ENCODE assay signal across 35 cellular contexts in the genomic region with DNA sequence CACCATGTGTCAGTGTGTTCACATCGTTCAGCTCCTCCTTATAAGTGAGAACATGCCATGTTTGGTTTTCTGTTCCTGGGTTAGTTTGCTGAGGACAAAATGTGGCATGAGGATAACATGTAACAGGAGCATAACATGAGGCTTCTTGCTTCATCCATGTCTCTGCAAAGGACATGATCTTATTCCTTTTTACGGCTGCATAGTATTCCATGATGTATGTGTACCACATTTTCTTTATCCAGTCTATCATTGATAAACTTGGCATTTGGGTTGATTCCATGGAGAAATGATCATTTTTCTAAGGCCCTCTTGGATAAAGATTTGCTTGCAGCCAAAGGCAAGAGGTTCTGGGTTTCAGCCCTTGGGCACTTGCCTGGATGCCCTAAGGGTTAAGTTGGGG.
"Had no signal": no experiment of that assay in that cellular context is flagged by ENCODE, and none has a peak within 500 bp of the region (broad histone marks: within the 10 kb centered on the region; RNA-seq: fewer than 3 reads in every experiment).

No MANE protein-coding gene starts in this region.

- H3K4me3 Mint-ChIP-seq: activated B cell treated with CpG ODN at 0.5 μM for 24 hours; activated CD4-positive, alpha-beta memory T cell treated with anti-CD3 and anti-CD28 coated beads for 36 hours; activated CD4-positive, alpha-beta T cell treated with anti-CD3 and anti-CD28 coated beads, Interleukin-2, amount 10 ng/mL, durations not matched to agents 24 days and 14 days; activated CD8-positive, alpha-beta T cell treated with anti-CD3 and anti-CD28 coated beads for 36 hours; activated naive CD4-positive, alpha-beta T cell treated with anti-CD3 and anti-CD28 coated beads for 36 hours; activated naive CD8-positive, alpha-beta T cell treated with anti-CD3 and anti-CD28 coated beads for 36 hours; activated T-cell treated with anti-CD3 and anti-CD28 coated beads, Interleukin-2, amount 50 U/mL, for 4 hours; activated T-cell treated with anti-CD3 and anti-CD28 coated beads, Interleukin-2, amount 50 U/mL, for 72 hours; activated T-helper 1 cell treated with anti-CD3 and anti-CD28 coated beads, Interleukin-12 subunit alpha, Interleukin-12 subunit beta, Interleukin-2, Interleukin-4 antibody, amounts not matched to agents 30 ng/mL and 10 ng/mL and 1 ng/mL, durations not matched to agents 14 hours and 24 hours and 36 hours; activated T-helper 17 cell treated with anti-CD3 and anti-CD28 coated beads, Interleukin-2, amount 50 U/mL, for 72 hours; T-helper 1 cell treated with Interleukin-12 subunit alpha and Interleukin-12 subunit beta and Interleukin-4 antibody, amounts not matched to agents 30 μg/mL and 1 μg/mL, for 36 hours; T-helper 2 cell treated with Interferon-gamma antibody and Interleukin-4, amounts not matched to agents 5 μg/mL and 100 μg/mL, for 36 hours had no signal

- DNase-seq: activated B cell treated with CpG ODN at 0.5 μM for 24 hours; activated CD4-positive, alpha-beta memory T cell treated with anti-CD3 and anti-CD28 coated beads for 36 hours; activated CD4-positive, alpha-beta T cell treated with anti-CD3 and anti-CD28 coated beads for 4 hours; activated CD4-positive, alpha-beta T cell treated with anti-CD3 and anti-CD28 coated beads, Interleukin-2, amount 10 ng/mL, durations not matched to agents 24 days and 14 days; activated CD4-positive, alpha-beta T cell treated with anti-CD3 and anti-CD28 coated beads, Interleukin-2, amount 50 U/mL, for 1 hour; activated CD4-positive, alpha-beta T cell treated with anti-CD3 and anti-CD28 coated beads, Interleukin-2, amount 50 U/mL, for 4 hours; activated CD4-positive, CD25-positive, alpha-beta regulatory T cell treated with anti-CD3 and anti-CD28 coated beads, Interleukin-2, amount 50 U/mL, for 72 hours; activated CD8-positive, alpha-beta memory T cell treated with anti-CD3 and anti-CD28 coated beads, Interleukin-2, amount 50 U/mL, for 4 hours; activated CD8-positive, alpha-beta T cell treated with anti-CD3 and anti-CD28 coated beads for 36 hours; activated effector memory CD4-positive, alpha-beta T cell treated with anti-CD3 and anti-CD28 coated beads, Interleukin-2, amount 50 U/mL, for 16 hours; activated gamma-delta T cell treated with Interleukin-2 at 50 U/mL for 16 hours; activated naive CD4-positive, alpha-beta T cell; activated naive CD4-positive, alpha-beta T cell treated with anti-CD3 and anti-CD28 coated beads for 36 hours; activated naive CD4-positive, alpha-beta T cell treated with anti-CD3 and anti-CD28 coated beads, Interleukin-2, amount 50 U/mL, for 16 hours; activated naive CD8-positive, alpha-beta T cell treated with anti-CD3 and anti-CD28 coated beads for 36 hours; activated T-cell treated with anti-CD3 and anti-CD28 coated beads for 4 hours; activated T-cell treated with anti-CD3 and anti-CD28 coated beads, Interleukin-2, amount 50 U/mL, for 1 hour; activated T-cell treated with anti-CD3 and anti-CD28 coated beads, Interleukin-2, amount 50 U/mL, for 4 hours; activated T-cell treated with anti-CD3 and anti-CD28 coated beads, Interleukin-2, amount 50 U/mL, for 72 hours; adrenal gland; amniotic stem cell; aorta; body of pancreas; brain microvascular endothelial cell; central memory CD4-positive, alpha-beta T cell; T-helper 1 cell; T-helper 2 cell; T-helper 9 cell had no signal

- H3K4me1 ChIP-seq: adrenal gland, body of pancreas, breast epithelium had no signal

- H3K27ac Mint-ChIP-seq: activated B cell treated with CpG ODN at 0.5 μM for 24 hours; activated CD4-positive, alpha-beta memory T cell treated with anti-CD3 and anti-CD28 coated beads for 36 hours; activated CD4-positive, alpha-beta T cell treated with anti-CD3 and anti-CD28 coated beads, Interleukin-2, amount 10 ng/mL, durations not matched to agents 24 days and 14 days; activated CD8-positive, alpha-beta T cell treated with anti-CD3 and anti-CD28 coated beads for 36 hours; activated naive CD4-positive, alpha-beta T cell treated with anti-CD3 and anti-CD28 coated beads for 36 hours; activated naive CD4-positive, alpha-beta T cell treated with anti-CD3 and anti-CD28 coated beads, Interleukin-2, amount 50 U/mL, for 72 hours; activated naive CD8-positive, alpha-beta T cell treated with anti-CD3 and anti-CD28 coated beads for 36 hours; activated T-cell treated with anti-CD3 and anti-CD28 coated beads, Interleukin-2, amount 50 U/mL, for 72 hours; activated T-helper 1 cell treated with anti-CD3 and anti-CD28 coated beads, Interleukin-12 subunit alpha, Interleukin-12 subunit beta, Interleukin-2, Interleukin-4 antibody, amounts not matched to agents 30 ng/mL and 10 ng/mL and 1 ng/mL, durations not matched to agents 14 hours and 24 hours and 36 hours; activated T-helper 17 cell treated with anti-CD3 and anti-CD28 coated beads, Interleukin-2, amount 50 U/mL, for 72 hours; T-helper 1 cell treated with Interleukin-12 subunit alpha and Interleukin-12 subunit beta and Interleukin-4 antibody, amounts not matched to agents 30 μg/mL and 1 μg/mL, for 36 hours; T-helper 2 cell treated with Interferon-gamma antibody and Interleukin-4, amounts not matched to agents 5 μg/mL and 100 μg/mL, for 36 hours had no signal

- H3K36me3 ChIP-seq: adrenal gland, brain microvascular endothelial cell, breast epithelium had no signal

- H3K9me3 ChIP-seq: adrenal gland, body of pancreas, breast epithelium had no signal

- H3K4me1 Mint-ChIP-seq: activated B cell treated with CpG ODN at 0.5 μM for 24 hours had no signal

- H3K4me3 ChIP-seq: adrenal gland, body of pancreas, breast epithelium had no signal

- H3K27me3 Mint-ChIP-seq: activated B cell treated with CpG ODN at 0.5 μM for 24 hours; activated CD4-positive, alpha-beta memory T cell treated with anti-CD3 and anti-CD28 coated beads for 36 hours; activated CD4-positive, alpha-beta T cell treated with anti-CD3 and anti-CD28 coated beads, Interleukin-2, amount 10 ng/mL, durations not matched to agents 24 days and 14 days; activated naive CD8-positive, alpha-beta T cell treated with anti-CD3 and anti-CD28 coated beads for 36 hours had no signal

- H3K36me3 Mint-ChIP-seq: activated CD4-positive, alpha-beta memory T cell treated with anti-CD3 and anti-CD28 coated beads for 36 hours; activated naive CD4-positive, alpha-beta T cell treated with anti-CD3 and anti-CD28 coated beads, Interleukin-2, amount 50 U/mL, for 72 hours; activated naive CD8-positive, alpha-beta T cell treated with anti-CD3 and anti-CD28 coated beads for 36 hours had no signal

- H3K27ac ChIP-seq: adrenal gland, body of pancreas, brain microvascular endothelial cell, breast epithelium, VCaP had no signal

- H3K27me3 ChIP-seq: adrenal gland, body of pancreas, brain microvascular endothelial cell, breast epithelium had no signal

- ATAC-seq: activated CD8-positive, alpha-beta T cell treated with anti-CD3 and anti-CD28 coated beads for 36 hours; activated naive CD4-positive, alpha-beta T cell treated with anti-CD3 and anti-CD28 coated beads, Interleukin-2, amount 50 U/mL, for 72 hours; activated T-cell treated with anti-CD3 and anti-CD28 coated beads, Interleukin-2, amount 50 U/mL, for 4 hours; activated T-cell treated with anti-CD3 and anti-CD28 coated beads, Interleukin-2, amount 50 U/mL, for 72 hours; activated T-helper 17 cell treated with anti-CD3 and anti-CD28 coated beads, Interleukin-2, amount 50 U/mL, for 72 hours; body of pancreas had no signal

- H3K9me3 Mint-ChIP-seq: activated CD4-positive, alpha-beta memory T cell treated with anti-CD3 and anti-CD28 coated beads for 36 hours; activated CD4-positive, alpha-beta T cell treated with anti-CD3 and anti-CD28 coated beads, Interleukin-2, amount 10 ng/mL, durations not matched to agents 24 days and 14 days; activated CD8-positive, alpha-beta T cell treated with anti-CD3 and anti-CD28 coated beads for 36 hours; activated naive CD4-positive, alpha-beta T cell treated with anti-CD3 and anti-CD28 coated beads for 36 hours; activated naive CD4-positive, alpha-beta T cell treated with anti-CD3 and anti-CD28 coated beads, Interleukin-2, amount 50 U/mL, for 72 hours; activated naive CD8-positive, alpha-beta T cell treated with anti-CD3 and anti-CD28 coated beads for 36 hours; activated T-cell treated with anti-CD3 and anti-CD28 coated beads, Interleukin-2, amount 50 U/mL, for 4 hours; activated T-cell treated with anti-CD3 and anti-CD28 coated beads, Interleukin-2, amount 50 U/mL, for 72 hours; activated T-helper 1 cell treated with anti-CD3 and anti-CD28 coated beads, Interleukin-12 subunit alpha, Interleukin-12 subunit beta, Interleukin-2, Interleukin-4 antibody, amounts not matched to agents 30 ng/mL and 10 ng/mL and 1 ng/mL, durations not matched to agents 14 hours and 24 hours and 36 hours; activated T-helper 17 cell treated with anti-CD3 and anti-CD28 coated beads, Interleukin-2, amount 50 U/mL, for 72 hours; T-helper 1 cell treated with Interleukin-12 subunit alpha and Interleukin-12 subunit beta and Interleukin-4 antibody, amounts not matched to agents 30 μg/mL and 1 μg/mL, for 36 hours; T-helper 2 cell treated with Interferon-gamma antibody and Interleukin-4, amounts not matched to agents 5 μg/mL and 100 μg/mL, for 36 hours had no signal
